1 cellular context compared by ENCODE assay signal in genomic region chr1:27488523-27489138, GRCh38.
A peak's percentile ranks its signal among the peaks of the same experiment; 100 is the strongest.
TF ChIP-seq lines count a peak whose summit lies in the region.

No MANE protein-coding gene starts in this region.

TF ChIP-seq in HEK293, 187 proteins besides CTCF, POLR2A, EP300 and RAD21 (continued from another document):
- TF ChIP-seq ATF2 (tag by site-specific recombination; IDR thresholded peaks at IDR 0.05; ENCODE audit: low read depth) (no peak), ZFP3 (tag by site-specific recombination; IDR thresholded peaks at IDR 0.05; ENCODE audit: low read depth) (no peak), ZBTB49 (tag by site-specific recombination; IDR thresholded peaks at IDR 0.05; ENCODE audit: low read depth) (no peak), ZNF843 (tag by site-specific recombination; IDR thresholded peaks at IDR 0.05) (no peak), ZNF596 (tag by site-specific recombination; IDR thresholded peaks at IDR 0.05) (no peak), HIC1 (tag by site-specific recombination; IDR thresholded peaks at IDR 0.05) (no peak), ZNF202 (tag by site-specific recombination; IDR thresholded peaks at IDR 0.05; ENCODE audit: borderline replicate concordance) (no peak), ZNF76 (tag by site-specific recombination; IDR thresholded peaks at IDR 0.05; ENCODE audit: borderline replicate concordance, low read depth) (no peak), ZNF837 (tag by site-specific recombination; IDR thresholded peaks at IDR 0.05) (no peak), ZBTB17 (tag by site-specific recombination; IDR thresholded peaks at IDR 0.05) (no peak), YY2 (tag by site-specific recombination; IDR thresholded peaks at IDR 0.05) (no peak), HOXC10 (CRISPR knock-in tag; IDR thresholded peaks at IDR 0.05) (no peak), ZNF530 (tag by site-specific recombination; IDR thresholded peaks at IDR 0.05; ENCODE audit: low read depth) (no peak), PBX3 (CRISPR knock-in tag; IDR thresholded peaks at IDR 0.05) (no peak), ZSCAN23 (tag by site-specific recombination; IDR thresholded peaks at IDR 0.05) (no peak), BCL11B (tag by site-specific recombination; IDR thresholded peaks at IDR 0.05; ENCODE audit: low read depth) (no peak), ZNF785 (tag by site-specific recombination; IDR thresholded peaks at IDR 0.05) (no peak), ZNF777 (tag by site-specific recombination; IDR thresholded peaks at IDR 0.05; ENCODE audit: borderline replicate concordance) (no peak), ZNF514 (tag by site-specific recombination; IDR thresholded peaks at IDR 0.05) (no peak), ZBTB1 (tag by site-specific recombination; IDR thresholded peaks at IDR 0.05) (no peak), BCL11A (tag by site-specific recombination; IDR thresholded peaks at IDR 0.05; ENCODE audit: low read depth) (no peak), ZNF311 (tag by site-specific recombination; IDR thresholded peaks at IDR 0.05; ENCODE audit: borderline replicate concordance) (no peak), ZNF2 (tag by site-specific recombination; IDR thresholded peaks at IDR 0.05) (no peak), ZNF121 (tag by site-specific recombination; IDR thresholded peaks at IDR 0.05) (no peak), SP7 (tag by site-specific recombination; IDR thresholded peaks at IDR 0.05) (peak; percentile 25; the same call in 1 of the 2 replicates), WT1 (tag by site-specific recombination; IDR thresholded peaks at IDR 0.05) (no peak), ZNF354C (tag by site-specific recombination; IDR thresholded peaks at IDR 0.05; ENCODE audit: borderline replicate concordance, low read depth) (no peak), ZNF140 (tag by site-specific recombination; IDR thresholded peaks at IDR 0.05) (no peak), ZNF132 (tag by site-specific recombination; IDR thresholded peaks at IDR 0.05; ENCODE audit: borderline replicate concordance) (no peak), ZNF19 (tag by site-specific recombination; IDR thresholded peaks at IDR 0.05; ENCODE audit: low read depth) (no peak), ZNF214 (tag by site-specific recombination; IDR thresholded peaks at IDR 0.05; ENCODE audit: borderline replicate concordance) (no peak), HOXD13 (CRISPR knock-in tag; IDR thresholded peaks at IDR 0.05; ENCODE audit: borderline replicate concordance) (no peak), SCRT2 (tag by site-specific recombination; IDR thresholded peaks at IDR 0.05) (no peak), ZNF768 (tag by site-specific recombination; IDR thresholded peaks at IDR 0.05) (peak; percentile 82), ZXDB (tag by site-specific recombination; IDR thresholded peaks at IDR 0.05) (no peak), GLI2 (tag by site-specific recombination; IDR thresholded peaks at IDR 0.05; ENCODE audit: borderline replicate concordance, low read depth) (no peak), ZNF112 (tag by site-specific recombination; IDR thresholded peaks at IDR 0.05) (no peak)
- TF ChIP-seq, protein P1, sequence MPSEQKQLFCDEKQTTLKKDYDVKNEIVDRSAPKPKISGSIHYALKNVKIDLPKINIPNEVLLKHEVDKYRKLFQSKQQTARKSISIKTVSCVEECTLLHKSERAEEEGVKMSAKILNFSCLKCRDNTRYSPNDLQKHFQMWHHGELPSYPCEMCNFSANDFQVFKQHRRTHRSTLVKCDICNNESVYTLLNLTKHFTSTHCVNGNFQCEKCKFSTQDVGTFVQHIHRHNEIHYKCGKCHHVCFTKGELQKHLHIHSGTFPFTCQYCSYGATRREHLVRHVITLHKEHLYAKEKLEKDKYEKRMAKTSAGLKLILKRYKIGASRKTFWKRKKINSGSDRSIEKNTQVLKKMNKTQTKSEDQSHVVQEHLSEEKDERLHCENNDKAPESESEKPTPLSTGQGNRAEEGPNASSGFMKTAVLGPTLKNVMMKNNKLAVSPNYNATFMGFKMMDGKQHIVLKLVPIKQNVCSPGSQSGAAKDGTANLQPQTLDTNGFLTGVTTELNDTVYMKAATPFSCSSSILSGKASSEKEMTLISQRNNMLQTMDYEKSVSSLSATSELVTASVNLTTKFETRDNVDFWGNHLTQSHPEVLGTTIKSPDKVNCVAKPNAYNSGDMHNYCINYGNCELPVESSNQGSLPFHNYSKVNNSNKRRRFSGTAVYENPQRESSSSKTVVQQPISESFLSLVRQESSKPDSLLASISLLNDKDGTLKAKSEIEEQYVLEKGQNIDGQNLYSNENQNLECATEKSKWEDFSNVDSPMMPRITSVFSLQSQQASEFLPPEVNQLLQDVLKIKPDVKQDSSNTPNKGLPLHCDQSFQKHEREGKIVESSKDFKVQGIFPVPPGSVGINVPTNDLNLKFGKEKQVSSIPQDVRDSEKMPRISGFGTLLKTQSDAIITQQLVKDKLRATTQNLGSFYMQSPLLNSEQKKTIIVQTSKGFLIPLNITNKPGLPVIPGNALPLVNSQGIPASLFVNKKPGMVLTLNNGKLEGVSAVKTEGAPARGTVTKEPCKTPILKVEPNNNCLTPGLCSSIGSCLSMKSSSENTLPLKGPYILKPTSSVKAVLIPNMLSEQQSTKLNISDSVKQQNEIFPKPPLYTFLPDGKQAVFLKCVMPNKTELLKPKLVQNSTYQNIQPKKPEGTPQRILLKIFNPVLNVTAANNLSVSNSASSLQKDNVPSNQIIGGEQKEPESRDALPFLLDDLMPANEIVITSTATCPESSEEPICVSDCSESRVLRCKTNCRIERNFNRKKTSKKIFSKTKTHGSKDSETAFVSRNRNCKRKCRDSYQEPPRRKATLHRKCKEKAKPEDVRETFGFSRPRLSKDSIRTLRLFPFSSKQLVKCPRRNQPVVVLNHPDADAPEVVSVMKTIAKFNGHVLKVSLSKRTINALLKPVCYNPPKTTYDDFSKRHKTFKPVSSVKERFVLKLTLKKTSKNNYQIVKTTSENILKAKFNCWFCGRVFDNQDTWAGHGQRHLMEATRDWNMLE (tag by site-specific recombination; conservative IDR thresholded peaks at IDR 0.05; ENCODE audit: low read depth) = no peak
- TF ChIP-seq, protein P2, sequence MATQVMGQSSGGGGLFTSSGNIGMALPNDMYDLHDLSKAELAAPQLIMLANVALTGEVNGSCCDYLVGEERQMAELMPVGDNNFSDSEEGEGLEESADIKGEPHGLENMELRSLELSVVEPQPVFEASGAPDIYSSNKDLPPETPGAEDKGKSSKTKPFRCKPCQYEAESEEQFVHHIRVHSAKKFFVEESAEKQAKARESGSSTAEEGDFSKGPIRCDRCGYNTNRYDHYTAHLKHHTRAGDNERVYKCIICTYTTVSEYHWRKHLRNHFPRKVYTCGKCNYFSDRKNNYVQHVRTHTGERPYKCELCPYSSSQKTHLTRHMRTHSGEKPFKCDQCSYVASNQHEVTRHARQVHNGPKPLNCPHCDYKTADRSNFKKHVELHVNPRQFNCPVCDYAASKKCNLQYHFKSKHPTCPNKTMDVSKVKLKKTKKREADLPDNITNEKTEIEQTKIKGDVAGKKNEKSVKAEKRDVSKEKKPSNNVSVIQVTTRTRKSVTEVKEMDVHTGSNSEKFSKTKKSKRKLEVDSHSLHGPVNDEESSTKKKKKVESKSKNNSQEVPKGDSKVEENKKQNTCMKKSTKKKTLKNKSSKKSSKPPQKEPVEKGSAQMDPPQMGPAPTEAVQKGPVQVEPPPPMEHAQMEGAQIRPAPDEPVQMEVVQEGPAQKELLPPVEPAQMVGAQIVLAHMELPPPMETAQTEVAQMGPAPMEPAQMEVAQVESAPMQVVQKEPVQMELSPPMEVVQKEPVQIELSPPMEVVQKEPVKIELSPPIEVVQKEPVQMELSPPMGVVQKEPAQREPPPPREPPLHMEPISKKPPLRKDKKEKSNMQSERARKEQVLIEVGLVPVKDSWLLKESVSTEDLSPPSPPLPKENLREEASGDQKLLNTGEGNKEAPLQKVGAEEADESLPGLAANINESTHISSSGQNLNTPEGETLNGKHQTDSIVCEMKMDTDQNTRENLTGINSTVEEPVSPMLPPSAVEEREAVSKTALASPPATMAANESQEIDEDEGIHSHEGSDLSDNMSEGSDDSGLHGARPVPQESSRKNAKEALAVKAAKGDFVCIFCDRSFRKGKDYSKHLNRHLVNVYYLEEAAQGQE (tag by site-specific recombination; IDR thresholded peaks at IDR 0.05) = peak; percentile 76
- TF ChIP-seq, protein P3, sequence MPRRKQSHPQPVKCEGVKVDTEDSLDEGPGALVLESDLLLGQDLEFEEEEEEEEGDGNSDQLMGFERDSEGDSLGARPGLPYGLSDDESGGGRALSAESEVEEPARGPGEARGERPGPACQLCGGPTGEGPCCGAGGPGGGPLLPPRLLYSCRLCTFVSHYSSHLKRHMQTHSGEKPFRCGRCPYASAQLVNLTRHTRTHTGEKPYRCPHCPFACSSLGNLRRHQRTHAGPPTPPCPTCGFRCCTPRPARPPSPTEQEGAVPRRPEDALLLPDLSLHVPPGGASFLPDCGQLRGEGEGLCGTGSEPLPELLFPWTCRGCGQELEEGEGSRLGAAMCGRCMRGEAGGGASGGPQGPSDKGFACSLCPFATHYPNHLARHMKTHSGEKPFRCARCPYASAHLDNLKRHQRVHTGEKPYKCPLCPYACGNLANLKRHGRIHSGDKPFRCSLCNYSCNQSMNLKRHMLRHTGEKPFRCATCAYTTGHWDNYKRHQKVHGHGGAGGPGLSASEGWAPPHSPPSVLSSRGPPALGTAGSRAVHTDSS (tag by site-specific recombination; IDR thresholded peaks at IDR 0.05) = 0 out of 2 replicates have a peak, but pooled peaks have one; percentile 25
- TF ChIP-seq, protein P4, sequence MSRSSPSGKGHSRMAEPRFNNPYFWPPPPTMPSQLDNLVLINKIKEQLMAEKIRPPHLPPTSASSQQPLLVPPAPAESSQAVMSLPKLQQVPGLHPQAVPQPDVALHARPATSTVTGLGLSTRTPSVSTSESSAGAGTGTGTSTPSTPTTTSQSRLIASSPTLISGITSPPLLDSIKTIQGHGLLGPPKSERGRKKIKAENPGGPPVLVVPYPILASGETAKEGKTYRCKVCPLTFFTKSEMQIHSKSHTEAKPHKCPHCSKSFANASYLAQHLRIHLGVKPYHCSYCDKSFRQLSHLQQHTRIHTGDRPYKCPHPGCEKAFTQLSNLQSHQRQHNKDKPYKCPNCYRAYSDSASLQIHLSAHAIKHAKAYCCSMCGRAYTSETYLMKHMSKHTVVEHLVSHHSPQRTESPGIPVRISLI (tag by site-specific recombination; IDR thresholded peaks at IDR 0.05) = no peak
